ENCODE assay signal across 7 cellular contexts in the genomic region with DNA sequence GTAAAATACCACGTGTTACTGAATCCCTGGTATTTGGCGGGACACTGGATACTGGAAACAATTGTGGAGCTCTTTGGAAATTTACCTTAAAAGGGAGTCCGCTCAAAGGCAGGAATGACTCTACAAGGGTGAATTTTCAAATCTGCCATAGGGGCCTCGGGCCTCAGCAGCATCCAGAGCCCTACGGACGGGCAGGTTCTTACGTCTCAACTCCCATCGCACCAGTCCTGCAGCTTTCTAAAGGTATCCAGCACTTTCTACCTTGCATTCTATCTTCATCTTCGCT. TPM values are rescaled to one million over a fixed set of nuclear protein-coding genes. Genes with fewer than 3 reads are reported as not detected.
DNase-seq lines count a peak whose midpoint lies in the region; ATAC-seq and TF ChIP-seq lines count a peak whose summit lies in the region.

No MANE protein-coding gene starts in this region.

- peaks cover 12% of the 10 kb centered on the region for H3K4me1 ChIP-seq in iPS-18a (ENCODE audit: control insufficient read depth, low read depth, low read length)

- intact Hi-C loops in activated T-helper 2 cell treated with anti-CD3 and anti-CD28 coated beads, Interferon-gamma antibody, Interleukin-2, Interleukin-4, amounts not matched to agents 10 μg/mL and 5 μg/mL and 100 μg/mL, durations not matched to agents 14 hours and 24 hours and 36 hours (cut with micrococcal nuclease), result loop anchor here (1.0 to 5.0 kb wide), 7 partner anchors 13 to 479 kb away; a partner anchor contains a TSS

- ATAC-seq in stimulated activated naive B cell treated with anti-CD40 and anti-IgM and Interleukin-4, amounts not matched to agents 10 μg/mL and 1 μg/mL and 100 μg/mL, for 72 hours (replicated peaks), result no peak
- ATAC-seq in HG03135 (IDR thresholded peaks at IDR 0.05; ENCODE audit: unreplicated experiment), result no peak

- H3K36me3 ChIP-seq in iPS-18a (ENCODE audit: control insufficient read depth, low read depth, low read length), result peaks cover 33% of the 10 kb centered on the region

- H3K4me3 Mint-ChIP-seq in activated T-helper 2 cell treated with anti-CD3 and anti-CD28 coated beads, Interferon-gamma antibody, Interleukin-2, Interleukin-4, amounts not matched to agents 10 μg/mL and 5 μg/mL and 100 μg/mL, durations not matched to agents 14 hours and 24 hours and 36 hours (ENCODE audit: low read depth), result peak overlapping the region; percentile 95
- H3K4me3 Mint-ChIP-seq in stimulated activated naive B cell treated with anti-CD40 and anti-IgM and Interleukin-4, amounts not matched to agents 10 μg/mL and 1 μg/mL and 100 μg/mL, for 72 hours, result peak overlapping the region; percentile 89 to 96

- H3K4me3 ChIP-seq in HL-60 (replicated peaks; ENCODE audit: insufficient read depth, low read length) (peak overlapping the region; percentile 76), iPS-18a (ENCODE audit: low read length) (peak overlapping the region; percentile 71)

- peak overlapping the region; percentile 85 for H3K9ac ChIP-seq in iPS-18a (ENCODE audit: low read length)

- no peaks in the 10 kb centered on the region for H3K27me3 ChIP-seq in HL-60 (ENCODE audit: insufficient read depth, poor library complexity, severe bottlenecking)
- no peaks in the 10 kb centered on the region for H3K27me3 ChIP-seq in iPS-18a (ENCODE audit: control insufficient read depth, insufficient read depth, low read length)

- TF ChIP-seq CTCF in HL-60 (IDR thresholded peaks at IDR 0.05; ENCODE audit: insufficient read depth, low read length), result no peak

- no peaks in the 10 kb centered on the region for H3K27me3 Mint-ChIP-seq in activated T-helper 2 cell treated with anti-CD3 and anti-CD28 coated beads, Interferon-gamma antibody, Interleukin-2, Interleukin-4, amounts not matched to agents 10 μg/mL and 5 μg/mL and 100 μg/mL, durations not matched to agents 14 hours and 24 hours and 36 hours (ENCODE audit: low read depth)
- no peaks in the 10 kb centered on the region for H3K27me3 Mint-ChIP-seq in stimulated activated naive B cell treated with anti-CD40 and anti-IgM and Interleukin-4, amounts not matched to agents 10 μg/mL and 1 μg/mL and 100 μg/mL, for 72 hours

- H3K4me1 Mint-ChIP-seq in activated T-helper 2 cell treated with anti-CD3 and anti-CD28 coated beads, Interferon-gamma antibody, Interleukin-2, Interleukin-4, amounts not matched to agents 10 μg/mL and 5 μg/mL and 100 μg/mL, durations not matched to agents 14 hours and 24 hours and 36 hours (ENCODE audit: low read depth), result peaks cover 34% of the 10 kb centered on the region
- H3K4me1 Mint-ChIP-seq in stimulated activated naive B cell treated with anti-CD40 and anti-IgM and Interleukin-4, amounts not matched to agents 10 μg/mL and 1 μg/mL and 100 μg/mL, for 72 hours, result peaks cover 10 to 36% of the 10 kb centered on the region in 2 donors

- no peaks in the 10 kb centered on the region for H3K9me3 Mint-ChIP-seq in activated T-helper 2 cell treated with anti-CD3 and anti-CD28 coated beads, Interferon-gamma antibody, Interleukin-2, Interleukin-4, amounts not matched to agents 10 μg/mL and 5 μg/mL and 100 μg/mL, durations not matched to agents 14 hours and 24 hours and 36 hours
- no peaks in the 10 kb centered on the region for H3K9me3 Mint-ChIP-seq in stimulated activated naive B cell treated with anti-CD40 and anti-IgM and Interleukin-4, amounts not matched to agents 10 μg/mL and 1 μg/mL and 100 μg/mL, for 72 hours

- peak overlapping the region; percentile 93 for H3K27ac Mint-ChIP-seq in activated T-helper 2 cell treated with anti-CD3 and anti-CD28 coated beads, Interferon-gamma antibody, Interleukin-2, Interleukin-4, amounts not matched to agents 10 μg/mL and 5 μg/mL and 100 μg/mL, durations not matched to agents 14 hours and 24 hours and 36 hours
- peak overlapping the region; percentile 94 for H3K27ac Mint-ChIP-seq in stimulated activated naive B cell treated with anti-CD40 and anti-IgM and Interleukin-4, amounts not matched to agents 10 μg/mL and 1 μg/mL and 100 μg/mL, for 72 hours

- H3K27ac ChIP-seq in HL-60 (replicated peaks) (peak overlapping the region; percentile 86), iPS-18a (ENCODE audit: low read length) (peak overlapping the region; percentile 94)

- no peaks in the 10 kb centered on the region for H3K9me3 ChIP-seq in iPS-18a (ENCODE audit: control insufficient read depth, low read depth, low read length)

- no peak for DNase-seq in HL-60 (ENCODE audit: low read depth in 1 of 2, low spot score in 1 of 2)
- no peak for DNase-seq in activated T-helper 2 cell treated with anti-CD3 and anti-CD28 coated beads, Interferon-gamma antibody, Interleukin-2, Interleukin-4, amounts not matched to agents 10 μg/mL and 5 μg/mL and 100 μg/mL, durations not matched to agents 14 hours and 24 hours and 36 hours (ENCODE audit: low spot score)
- DNase-seq in stimulated activated naive B cell treated with anti-CD40 and anti-IgM and Interleukin-4, amounts not matched to agents 10 μg/mL and 1 μg/mL and 100 μg/mL, for 72 hours, result no peak
- no peak for DNase-seq in NCI-H187 treated with DMSO at 0.1 percent for 48 hours (lab: John Stamatoyannopoulos, UW)
- DNase-seq in NCI-H2227 (lab: John Stamatoyannopoulos, UW; ENCODE audit: unreplicated experiment), result no peak

- H3K36me3 Mint-ChIP-seq in activated T-helper 2 cell treated with anti-CD3 and anti-CD28 coated beads, Interferon-gamma antibody, Interleukin-2, Interleukin-4, amounts not matched to agents 10 μg/mL and 5 μg/mL and 100 μg/mL, durations not matched to agents 14 hours and 24 hours and 36 hours (ENCODE audit: low read depth), result peaks cover 46% of the 10 kb centered on the region
- H3K36me3 Mint-ChIP-seq in stimulated activated naive B cell treated with anti-CD40 and anti-IgM and Interleukin-4, amounts not matched to agents 10 μg/mL and 1 μg/mL and 100 μg/mL, for 72 hours, result peaks cover 7 to 19% of the 10 kb centered on the region in 2 donors

RNA-seq across cellular contexts. Expression of a gene that starts 0.2 kb away (rescaled TPM):
- 18.4 and 20.8 TPM in 2 replicates for total RNA-seq in activated T-helper 2 cell treated with anti-CD3 and anti-CD28 coated beads, Interferon-gamma antibody, Interleukin-2, Interleukin-4, amounts not matched to agents 10 μg/mL and 5 μg/mL and 100 μg/mL, durations not matched to agents 14 hours and 24 hours and 36 hours

RNA-seq across cellular contexts. Expression of a gene that starts 0.6 kb away (rescaled TPM):
- 259 and 263 TPM in 2 replicates for total RNA-seq in activated T-helper 2 cell treated with anti-CD3 and anti-CD28 coated beads, Interferon-gamma antibody, Interleukin-2, Interleukin-4, amounts not matched to agents 10 μg/mL and 5 μg/mL and 100 μg/mL, durations not matched to agents 14 hours and 24 hours and 36 hours

RNA-seq across cellular contexts. Expression of a gene that starts 13.1 kb away (rescaled TPM):
- 153 and 158 TPM in 2 replicates for total RNA-seq in activated T-helper 2 cell treated with anti-CD3 and anti-CD28 coated beads, Interferon-gamma antibody, Interleukin-2, Interleukin-4, amounts not matched to agents 10 μg/mL and 5 μg/mL and 100 μg/mL, durations not matched to agents 14 hours and 24 hours and 36 hours

RNA-seq across cellular contexts. Expression of a gene that starts 41.8 kb away (rescaled TPM):
- total RNA-seq in activated T-helper 2 cell treated with anti-CD3 and anti-CD28 coated beads, Interferon-gamma antibody, Interleukin-2, Interleukin-4, amounts not matched to agents 10 μg/mL and 5 μg/mL and 100 μg/mL, durations not matched to agents 14 hours and 24 hours and 36 hours, result 2.5 and 3.6 TPM in 2 replicates

RNA-seq across cellular contexts. Expression of a gene that starts 55.3 kb away (rescaled TPM):
- total RNA-seq in activated T-helper 2 cell treated with anti-CD3 and anti-CD28 coated beads, Interferon-gamma antibody, Interleukin-2, Interleukin-4, amounts not matched to agents 10 μg/mL and 5 μg/mL and 100 μg/mL, durations not matched to agents 14 hours and 24 hours and 36 hours, result 660 TPM in 2 replicates
